Comparison of ENCODE assay signal across 8 cellular contexts in genomic region chr19:12550951-12551832, GRCh38. TPM values are rescaled to one million over a fixed set of nuclear protein-coding genes. Genes with fewer than 3 reads are reported as not detected.
DNase-seq lines count a peak whose midpoint lies in the region; ATAC-seq, FAIRE-seq and TF ChIP-seq lines count a peak whose summit lies in the region.

Gene ZNF564 (minus strand): TSS chr19:12551482. CDS start chr19:12551332, 150 bp downstream.

- H3K36me3 ChIP-seq in astrocyte (ENCODE audit: insufficient read depth, low read length) (no peaks in the 10 kb centered on the region), hepatocyte (replicated peaks; ENCODE audit: insufficient read depth, low read depth) (no peaks in the 10 kb centered on the region)

- H3K9me3 Mint-ChIP-seq in T-helper 2 cell treated with Interferon-gamma antibody and Interleukin-4, amounts not matched to agents 5 μg/mL and 100 μg/mL, for 36 hours, result peaks cover 16% of the 10 kb centered on the region
- H3K9me3 Mint-ChIP-seq in astrocyte (ENCODE audit: unreplicated experiment), result peaks cover 3% of the 10 kb centered on the region

- DNase-seq in NCI-H1930 (lab: John Stamatoyannopoulos, UW), result peak; percentile 90 to 91
- DNase-seq in T-helper 2 cell treated with Interferon-gamma antibody and Interleukin-4, amounts not matched to agents 5 μg/mL and 100 μg/mL, for 36 hours (ENCODE audit: low spot score), result peak; percentile 93
- peak; percentile 98 for DNase-seq in astrocyte (ENCODE audit: low read depth)
- DNase-seq in hepatocyte (ENCODE audit: low spot score), result peak; percentile 97
- peak; percentile 99 for DNase-seq in renal cortical epithelial cell (ENCODE audit: low read depth)
- no peak for DNase-seq in cortex of kidney (lab: John Stamatoyannopoulos, UW)

- H3K4me2 ChIP-seq in astrocyte (ENCODE audit: low read length), result peak within 1 kb of the TSS; percentile 94
- peak within 1 kb of the TSS; percentile 78 for H3K4me2 ChIP-seq in hepatocyte

- H3K36me3 Mint-ChIP-seq in T-helper 2 cell treated with Interferon-gamma antibody and Interleukin-4, amounts not matched to agents 5 μg/mL and 100 μg/mL, for 36 hours (ENCODE audit: low read depth), result peaks cover 32% of the 10 kb centered on the region
- peaks cover 25% of the 10 kb centered on the region for H3K36me3 Mint-ChIP-seq in astrocyte (ENCODE audit: low read depth, unreplicated experiment)

- H3K27me3 Mint-ChIP-seq in T-helper 2 cell treated with Interferon-gamma antibody and Interleukin-4, amounts not matched to agents 5 μg/mL and 100 μg/mL, for 36 hours (ENCODE audit: low read depth), result no peaks in the 10 kb centered on the region
- H3K27me3 Mint-ChIP-seq in astrocyte (ENCODE audit: low read depth, unreplicated experiment), result no peaks in the 10 kb centered on the region

- H2AFZ ChIP-seq in astrocyte (ENCODE audit: low read depth, low read length) (peak within 1 kb of the TSS; percentile 95), hepatocyte (peak within 1 kb of the TSS; percentile 47)

- H3K79me2 ChIP-seq in astrocyte (ENCODE audit: insufficient read depth, low read length) (peaks cover 44% of the 10 kb centered on the region), hepatocyte (peaks cover 44% of the 10 kb centered on the region)

- peaks cover 7% of the 10 kb centered on the region for H4K20me1 ChIP-seq in astrocyte (ENCODE audit: insufficient read depth, low read length)
- H4K20me1 ChIP-seq in hepatocyte (ENCODE audit: insufficient read depth, poor library complexity, severe bottlenecking), result no peaks in the 10 kb centered on the region

- H3K4me1 ChIP-seq in astrocyte (ENCODE audit: insufficient read depth, low read length) (peaks cover 5% of the 10 kb centered on the region), hepatocyte (ENCODE audit: insufficient read depth) (peaks cover 15% of the 10 kb centered on the region)

- H3K9me3 ChIP-seq in astrocyte (ENCODE audit: insufficient read depth, low read depth, low read length) (no peaks in the 10 kb centered on the region), hepatocyte (ENCODE audit: low read depth) (no peaks in the 10 kb centered on the region)

- peak within 1 kb of the TSS; percentile 94 for H3K4me3 Mint-ChIP-seq in T-helper 2 cell treated with Interferon-gamma antibody and Interleukin-4, amounts not matched to agents 5 μg/mL and 100 μg/mL, for 36 hours
- peak within 1 kb of the TSS; percentile 88 for H3K4me3 Mint-ChIP-seq in astrocyte (ENCODE audit: unreplicated experiment)

- no peak for FAIRE-seq in astrocyte (lab: Jason Lieb, UNC)

- peak; percentile 92 for ATAC-seq in GM18502 (IDR thresholded peaks at IDR 0.05; ENCODE audit: poor library complexity, unreplicated experiment)
- ATAC-seq in HG02970 (IDR thresholded peaks at IDR 0.05; ENCODE audit: low FRiP score, unreplicated experiment), result peak; percentile 96

- TF ChIP-seq CTCF in astrocyte (IDR thresholded peaks at IDR 0.05; ENCODE audit: insufficient read depth, low read depth, low read length), result no peak
- no peak for TF ChIP-seq CTCF in hepatocyte (IDR thresholded peaks at IDR 0.05; ENCODE audit: poor library complexity)

- under 1% methylated on average over 43 of the region's 55 CpGs for WGBS in hepatocyte (ENCODE audit: low lambda C conversion rate, missing lambda C conversion rate)

- H3K27ac Mint-ChIP-seq in T-helper 2 cell treated with Interferon-gamma antibody and Interleukin-4, amounts not matched to agents 5 μg/mL and 100 μg/mL, for 36 hours, result peak within 1 kb of the TSS; percentile 95
- peak within 1 kb of the TSS; percentile 93 for H3K27ac Mint-ChIP-seq in astrocyte (ENCODE audit: unreplicated experiment)

- H3K9ac ChIP-seq in astrocyte (ENCODE audit: low read length), result peak within 1 kb of the TSS; percentile 92

- H3K4me1 Mint-ChIP-seq in T-helper 2 cell treated with Interferon-gamma antibody and Interleukin-4, amounts not matched to agents 5 μg/mL and 100 μg/mL, for 36 hours (ENCODE audit: low read depth), result peaks cover 11% of the 10 kb centered on the region
- H3K4me1 Mint-ChIP-seq in astrocyte (ENCODE audit: low read depth, unreplicated experiment), result peaks cover 7% of the 10 kb centered on the region

- H3K27ac ChIP-seq in astrocyte (ENCODE audit: low read depth, low read length) (peak within 1 kb of the TSS; percentile 86), hepatocyte (peak within 1 kb of the TSS; percentile 98)

- H3K9me2 ChIP-seq in hepatocyte (replicated peaks; ENCODE audit: insufficient read depth), result no peaks in the 10 kb centered on the region

- H3K4me3 ChIP-seq in astrocyte (ENCODE audit: insufficient read depth, low read depth, low read length) (peak within 1 kb of the TSS; percentile 81), hepatocyte (peak within 1 kb of the TSS; percentile 56)

- no peaks in the 10 kb centered on the region for H3K27me3 ChIP-seq in astrocyte (ENCODE audit: insufficient read depth, low read length)
- H3K27me3 ChIP-seq in hepatocyte, result no peaks in the 10 kb centered on the region

RNA-seq across cellular contexts. Expression of gene ZNF564, which starts in this region (rescaled TPM):
- 9.7 and 11.5 TPM in 2 replicates for total RNA-seq in astrocyte
- 9.2 and 10.7 TPM in 2 replicates for total RNA-seq in hepatocyte
- 5.0 and 6.1 TPM in 2 replicates for polyA plus RNA-seq in hepatocyte
- total RNA-seq in renal cortical epithelial cell, result 8.3 and 19.9 TPM in 2 replicates
